1 cellular context compared by ENCODE assay signal in genomic region chr20:23308024-23308423, GRCh38.
TF ChIP-seq lines count a peak whose summit lies in the region.

No MANE protein-coding gene starts in this region.

TF ChIP-seq in IMR-90, 13 proteins besides CTCF, POLR2A, EP300 and RAD21 (continued from another document):
- no peak for TF ChIP-seq CEBPB (IDR thresholded peaks at IDR 0.05; ENCODE audit: low read depth, low read length)
- no peak for TF ChIP-seq ELK1 (IDR thresholded peaks at IDR 0.05; ENCODE audit: borderline replicate concordance, low read depth, low read length)
- TF ChIP-seq MAZ (IDR thresholded peaks at IDR 0.05; ENCODE audit: borderline replicate concordance, low read depth, low read length): no peak
- no peak for TF ChIP-seq BHLHE40 (IDR thresholded peaks at IDR 0.05; ENCODE audit: low read depth, low read length)
- TF ChIP-seq MAFK (IDR thresholded peaks at IDR 0.05; ENCODE audit: low read depth, low read length): no peak
- TF ChIP-seq CHD1 (IDR thresholded peaks at IDR 0.05; ENCODE audit: low read depth, low read length): no peak
- no peak for TF ChIP-seq RCOR1 (IDR thresholded peaks at IDR 0.05; ENCODE audit: insufficient replicate concordance, low read length)
- TF ChIP-seq MXI1 (IDR thresholded peaks at IDR 0.05; ENCODE audit: borderline replicate concordance, low read depth, low read length): no peak
- no peak for TF ChIP-seq SMC3 (IDR thresholded peaks at IDR 0.05; ENCODE audit: low read depth, low read length)
- TF ChIP-seq NFE2L2 (IDR thresholded peaks at IDR 0.05; ENCODE audit: low read depth, low read length): no peak
- TF ChIP-seq USF2 (IDR thresholded peaks at IDR 0.05; ENCODE audit: low read depth, low read length): no peak
- no peak for TF ChIP-seq FOS (IDR thresholded peaks at IDR 0.05; ENCODE audit: low read depth, low read length)
